In the genomic region with DNA sequence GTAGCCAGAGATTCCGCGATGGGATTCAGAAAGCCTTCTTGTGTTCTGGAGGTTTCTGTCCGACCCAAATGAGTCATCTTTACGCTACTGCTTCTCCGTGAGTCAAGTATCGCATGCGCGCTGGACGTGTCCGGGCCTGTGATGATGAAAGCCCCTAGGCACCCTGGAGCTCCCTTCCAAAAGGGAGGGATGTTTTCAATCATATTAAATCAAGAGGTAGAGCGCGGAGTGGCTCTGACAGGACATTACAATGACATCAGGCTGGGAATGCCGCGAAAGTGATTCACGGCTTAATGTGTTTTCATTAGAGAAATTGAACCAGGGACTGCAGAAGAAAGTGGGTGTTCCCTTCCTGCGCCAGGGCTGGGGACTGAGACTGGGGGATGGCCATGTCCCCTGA, we compare ENCODE assay signal across 25 cellular contexts. TPM values are rescaled to one million over a fixed set of nuclear protein-coding genes. Genes with fewer than 3 reads are reported as not detected.
A peak's percentile ranks its signal among the peaks of the same experiment; 100 is the strongest.
DNase-seq lines count a peak whose midpoint lies in the region; TF ChIP-seq lines count a peak whose summit lies in the region.
"Had no signal": no experiment of that assay in that cellular context is flagged by ENCODE, and none has a peak within 500 bp of the region (broad histone marks: within the 10 kb centered on the region; RNA-seq: fewer than 3 reads in every experiment).

No MANE protein-coding gene starts in this region.

- no peaks in the 10 kb centered on the region for H3K9me3 ChIP-seq in endodermal cell (ENCODE audit: control insufficient read depth, low read length)
- H3K9me3 ChIP-seq: ascending aorta; BLaER1 treated with 17β-estradiol and CSF1 and Interleukin-3, amounts not matched to agents 10 nM and 100 nM; colonic mucosa had no signal

- H3K27ac Mint-ChIP-seq in endodermal cell: no peak overlapping the region
- H3K27ac Mint-ChIP-seq: activated B cell treated with CpG ODN at 0.5 μM for 24 hours; T-helper 1 cell treated with Interleukin-12 subunit alpha and Interleukin-12 subunit beta and Interleukin-4 antibody, amounts not matched to agents 30 μg/mL and 1 μg/mL, for 36 hours had no signal

- peaks cover 20% of the 10 kb centered on the region for H3K36me3 ChIP-seq in endodermal cell (ENCODE audit: control insufficient read depth, insufficient read depth, low read length)
- H3K36me3 ChIP-seq: ascending aorta; BLaER1 treated with 17β-estradiol and CSF1 and Interleukin-3, amounts not matched to agents 10 nM and 100 nM; colonic mucosa had no signal

- H3K9ac ChIP-seq in endodermal cell (ENCODE audit: extremely low read depth, low read length, poor library complexity, severe bottlenecking): no peak overlapping the region
- H3K9ac ChIP-seq: BLaER1 treated with 17β-estradiol and CSF1 and Interleukin-3, amounts not matched to agents 10 nM and 100 nM had no signal

- H3K36me3 Mint-ChIP-seq in endodermal cell (ENCODE audit: low read depth): peaks cover 13% of the 10 kb centered on the region

- peaks cover 25% of the 10 kb centered on the region for H3K27me3 Mint-ChIP-seq in endodermal cell (ENCODE audit: insufficient read depth)

- peaks cover 10% of the 10 kb centered on the region for H3K4me1 Mint-ChIP-seq in endodermal cell
- H3K4me1 Mint-ChIP-seq: activated B cell treated with CpG ODN at 0.5 μM for 24 hours had no signal

- TF ChIP-seq CTCF in endodermal cell (conservative IDR thresholded peaks at IDR 0.05): no peak

- H3K9me3 Mint-ChIP-seq in endodermal cell: no peaks in the 10 kb centered on the region
- H3K9me3 Mint-ChIP-seq: activated B cell treated with CpG ODN at 0.5 μM for 24 hours; T-helper 1 cell treated with Interleukin-12 subunit alpha and Interleukin-12 subunit beta and Interleukin-4 antibody, amounts not matched to agents 30 μg/mL and 1 μg/mL, for 36 hours had no signal

- H3K4me1 ChIP-seq in endodermal cell (ENCODE audit: control insufficient read depth, insufficient read depth, low read length): no peaks in the 10 kb centered on the region
- H3K4me1 ChIP-seq: ascending aorta, colonic mucosa had no signal

- H3K4me3 ChIP-seq in endodermal cell (ENCODE audit: low read length): no peak overlapping the region
- H3K4me3 ChIP-seq: ascending aorta; BLaER1 treated with 17β-estradiol and CSF1 and Interleukin-3, amounts not matched to agents 10 nM and 100 nM; colonic mucosa had no signal

- no peaks in the 10 kb centered on the region for H3K27me3 ChIP-seq in endodermal cell (ENCODE audit: control insufficient read depth, insufficient read depth, low read length, poor library complexity, severe bottlenecking)
- H3K27me3 ChIP-seq: ascending aorta; BLaER1 treated with 17β-estradiol and CSF1 and Interleukin-3, amounts not matched to agents 10 nM and 100 nM; colonic mucosa had no signal

- no peak overlapping the region for H3K4me3 Mint-ChIP-seq in endodermal cell
- H3K4me3 Mint-ChIP-seq: activated B cell treated with CpG ODN at 0.5 μM for 24 hours; T-helper 1 cell treated with Interleukin-12 subunit alpha and Interleukin-12 subunit beta and Interleukin-4 antibody, amounts not matched to agents 30 μg/mL and 1 μg/mL, for 36 hours had no signal

- DNase-seq in NCI-H748 (lab: John Stamatoyannopoulos, UW; ENCODE audit: unreplicated experiment): peak; percentile 42
- DNase-seq in NCI-H748 treated with DMSO at 0.1 percent for 48 hours (lab: John Stamatoyannopoulos, UW): no peak
- DNase-seq in RPMI7951 (ENCODE audit: low read depth): peak; percentile 85
- peak; percentile 57 for DNase-seq in epithelial cell of prostate (ENCODE audit: low read depth, low spot score)
- DNase-seq in renal cortical epithelial cell (ENCODE audit: low read depth): peak; percentile 65
- no peak for DNase-seq in SKM-1 treated with dmso at 0.1 percent for 144 hours (lab: John Stamatoyannopoulos, UW; ENCODE audit: unreplicated experiment)
- no peak for DNase-seq in endodermal cell
- no peak for DNase-seq in DMS 273 (lab: John Stamatoyannopoulos, UW; ENCODE audit: unreplicated experiment)
- DNase-seq: 8988T; activated B cell treated with CpG ODN at 0.5 μM for 24 hours; activated naive CD4-positive, alpha-beta T cell treated with anti-CD3 and anti-CD28 coated beads, Interleukin-2, amount 50 U/mL, for 16 hours; activated T-cell treated with anti-CD3 and anti-CD28 coated beads, Interleukin-2, amount 50 U/mL, for 48 hours; Calu3; colonic mucosa; KG1; NCI-H1048; NCI-H1930; NCI-H526; retina; SHP77; stimulated activated CD4-positive, alpha-beta T cell treated with anti-CD3 and anti-CD28 coated beads, Interleukin-12 subunit alpha, Interleukin-12 subunit beta, amount 100 ng/mL, for 4 hours; stimulated activated CD8-positive, alpha-beta memory T cell treated with anti-CD3 and anti-CD28 coated beads, Interleukin-4, amount 100 ng/mL, for 48 hours had no signal

- no peak overlapping the region for H3K27ac ChIP-seq in epithelial cell of prostate
- H3K27ac ChIP-seq in endodermal cell (ENCODE audit: low read depth, low read length): no peak overlapping the region
- H3K27ac ChIP-seq: ascending aorta; BLaER1 treated with 17β-estradiol and CSF1 and Interleukin-3, amounts not matched to agents 10 nM and 100 nM; colonic mucosa had no signal

- 97% methylated on average over 14 to 16 of the region's 16 CpGs for WGBS in endodermal cell (ENCODE audit: insufficient coverage in 1 of 2, insufficient read length in 1 of 2), 2 experiments

RNA-seq across cellular contexts. Expression of a gene that starts 48.5 kb away (rescaled TPM):
- total RNA-seq in RPMI7951 (2014; rRNA removed; shearing (Covaris generic)): 2.2 TPM in 2 replicates
- total RNA-seq in renal cortical epithelial cell: 10.6 and 12.2 TPM in 2 replicates
- 10 to 100 TPM; 19.4 to 22.1 TPM for total RNA-seq in endodermal cell
- polyA plus RNA-seq in endodermal cell (2013, experiment 1 of 2): 5.5 TPM
- polyA plus RNA-seq in endodermal cell (2013, experiment 2 of 2): 6.1 TPM
- total RNA-seq: activated B cell treated with CpG ODN at 0.5 μM for 24 hours, Calu3 had no signal

Comparison
In these comparisons a context has a peak if more than half of its experiments do, and no peak if none do; other contexts are left out.
1. DNase-seq: peak in NCI-H748 (single experiment), RPMI7951 (single experiment), epithelial cell of prostate (single experiment) and renal cortical epithelial cell (single experiment); none in NCI-H748 treated with DMSO at 0.1 percent for 48 hours (single experiment), SKM-1 treated with dmso at 0.1 percent for 144 hours (single experiment), endodermal cell (single experiment) and DMS 273 (single experiment).